Comparison of ENCODE assay signal across 1 cellular context in genomic region chr12:100234166-100234565, GRCh38.
TF ChIP-seq lines count a peak whose summit lies in the region.

No MANE protein-coding gene starts in this region.

TF ChIP-seq in HepG2, 621 proteins besides CTCF, POLR2A, EP300 and RAD21:
- no peak for TF ChIP-seq NCOA2 (CRISPR knock-in tag; IDR thresholded peaks at IDR 0.05)
- TF ChIP-seq ZNF597 (CRISPR knock-in tag; IDR thresholded peaks at IDR 0.05), result no peak
- no peak for TF ChIP-seq ZNF121 (CRISPR knock-in tag; IDR thresholded peaks at IDR 0.05)
